ENCODE assay signal across 15 cellular contexts in genomic region chr1:9726406-9726805, GRCh38.
"Had no signal": no experiment of that assay in that cellular context is flagged by ENCODE, and none has a peak within 500 bp of the region (broad histone marks: within the 10 kb centered on the region; RNA-seq: fewer than 3 reads in every experiment).

No MANE protein-coding gene starts in this region.

- H3K27me3 ChIP-seq: ascending aorta, colonic mucosa, gastrocnemius medialis, tibial artery, uterus had no signal

- H3K36me3 ChIP-seq: uterus had no signal

- H3K9me3 ChIP-seq: colonic mucosa, gastrocnemius medialis had no signal

- H3K4me1 ChIP-seq: ascending aorta, colonic mucosa, gastrocnemius medialis, parathyroid adenoma, tibial artery, uterus had no signal

- DNase-seq: activated effector memory CD4-positive, alpha-beta T cell treated with anti-CD3 and anti-CD28 coated beads, Interleukin-2, amount 50 U/mL, for 16 hours; activated naive CD8-positive, alpha-beta T cell treated with anti-CD3 and anti-CD28 coated beads for 36 hours; colonic mucosa; gastrocnemius medialis; islet precursor cell; left ventricle myocardium superior; mesenchymal stem cell; retina; stimulated activated CD4-positive, alpha-beta T cell treated with anti-CD3 and anti-CD28 coated beads, Interleukin-15, amount 100 ng/mL, for 24 hours; stimulated activated CD4-positive, alpha-beta T cell treated with anti-CD3 and anti-CD28 coated beads, Interleukin-4, amount 100 ng/mL, for 24 hours; tibial artery; uterus had no signal

- H3K4me3 Mint-ChIP-seq: activated naive CD8-positive, alpha-beta T cell treated with anti-CD3 and anti-CD28 coated beads for 36 hours; neural crest cell had no signal

- H3K27ac ChIP-seq: ascending aorta, colonic mucosa, gastrocnemius medialis, parathyroid adenoma, tibial artery, uterus had no signal

- ATAC-seq: gastrocnemius medialis, left ventricle myocardium superior had no signal

- H3K4me3 ChIP-seq: ascending aorta, colonic mucosa, gastrocnemius medialis, tibial artery, uterus had no signal
